In the genomic region with DNA sequence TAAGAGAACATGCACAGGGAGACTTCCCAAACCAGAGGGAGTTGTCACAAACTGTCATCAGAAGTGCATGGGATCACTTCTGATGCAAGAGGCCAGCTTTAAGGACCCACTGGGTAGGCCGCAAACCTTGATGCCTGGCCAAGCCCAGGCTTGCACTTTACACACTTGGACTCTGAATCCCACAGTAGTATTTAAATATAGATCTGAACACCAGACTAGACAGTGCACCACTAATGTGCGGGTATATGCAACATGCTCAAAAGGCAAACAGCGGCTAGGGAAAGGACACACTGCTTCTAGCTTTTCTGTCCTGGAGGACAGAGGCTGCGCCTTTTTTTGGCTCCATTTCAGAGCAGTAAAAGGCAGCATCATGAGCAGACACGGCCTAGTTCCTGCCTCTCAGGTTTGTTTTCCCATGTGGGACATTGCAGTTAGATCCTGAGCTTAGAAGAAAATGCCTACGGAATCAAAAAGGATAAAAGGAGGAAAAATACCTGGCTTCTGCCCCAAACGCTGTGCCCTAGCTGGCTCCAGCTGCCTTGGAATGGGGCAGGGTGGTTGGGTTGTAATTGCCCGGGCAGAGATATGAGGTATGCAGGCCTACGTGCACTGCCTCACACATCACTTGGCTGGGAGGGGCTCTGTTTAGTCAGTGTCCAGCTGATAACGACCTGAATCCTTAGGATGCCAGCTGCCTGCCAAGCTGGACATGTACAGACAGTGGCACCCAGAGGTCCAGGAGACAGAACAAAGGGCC, we compare ENCODE assay signal across 16 cellular contexts.
A peak's percentile ranks its signal among the peaks of the same experiment; 100 is the strongest.
DNase-seq lines count a peak whose midpoint lies in the region; ATAC-seq, FAIRE-seq and TF ChIP-seq lines count a peak whose summit lies in the region.
"Had no signal": no experiment of that assay in that cellular context is flagged by ENCODE, and none has a peak within 500 bp of the region (broad histone marks: within the 10 kb centered on the region; RNA-seq: fewer than 3 reads in every experiment).

No MANE protein-coding gene starts in this region.

- no peak overlapping the region for H3K27ac Mint-ChIP-seq in glutamatergic neuron (ENCODE audit: unreplicated experiment)

- H3K27me3 ChIP-seq in K562 (ENCODE audit: control insufficient read depth in 2 of 2, insufficient read depth in 2 of 2, low read length in 2 of 2) (no peaks in the 10 kb centered on the region; a peak in 1 of 5 replicates), right cardiac atrium (ENCODE audit: control insufficient read depth, insufficient read depth) (no peaks in the 10 kb centered on the region), smooth muscle cell (ENCODE audit: low read depth) (no peaks in the 10 kb centered on the region)
- H3K27me3 ChIP-seq: BLaER1 treated with 17β-estradiol and CSF1 and Interleukin-3, amounts not matched to agents 10 nM and 100 nM had no signal

- no peak for TF ChIP-seq CTCF in K562 (IDR thresholded peaks at IDR 0.05 in 2 of 3, conservative IDR thresholded peaks at IDR 0.05 in 1 of 3; ENCODE audit: insufficient read depth in 2 of 3, low read depth in 1 of 3, low read length in 3 of 3)
- TF ChIP-seq CTCF in smooth muscle cell (IDR thresholded peaks at IDR 0.05; ENCODE audit: borderline replicate concordance, insufficient read depth, poor library complexity, severe bottlenecking) = no peak
- no peak for TF ChIP-seq CTCF in glutamatergic neuron (IDR thresholded peaks at IDR 0.05; ENCODE audit: partially characterized antibody, unreplicated experiment)

- H3K4me3 ChIP-seq in K562 = no peak overlapping the region
- no peak overlapping the region for H3K4me3 ChIP-seq in right cardiac atrium (ENCODE audit: low read length)
- H3K4me3 ChIP-seq in smooth muscle cell = no peak overlapping the region
- H3K4me3 ChIP-seq: BLaER1 treated with 17β-estradiol and CSF1 and Interleukin-3, amounts not matched to agents 10 nM and 100 nM; SK-N-MC had no signal

- no peak overlapping the region for H3K27ac ChIP-seq in K562 (ENCODE audit: extremely low read depth, low read depth, low read length)
- peak overlapping the region; percentile 96 for H3K27ac ChIP-seq in right cardiac atrium (ENCODE audit: low read length)
- no peak overlapping the region for H3K27ac ChIP-seq in smooth muscle cell (ENCODE audit: low read depth)
- H3K27ac ChIP-seq: BLaER1 treated with 17β-estradiol and CSF1 and Interleukin-3, amounts not matched to agents 10 nM and 100 nM; SK-N-MC had no signal

- intact Hi-C loops in K562 (cut with micrococcal nuclease) (no loop called here), right cardiac atrium (cut with DNase I) (no loop called here)

- peak; percentile 32; the same call in 2 of the 3 replicates for ATAC-seq in K562
- peak; percentile 88 to 90 for ATAC-seq in right cardiac atrium
- no peak for ATAC-seq in HG02623 (IDR thresholded peaks at IDR 0.05; ENCODE audit: unreplicated experiment)

- no peak overlapping the region for H3K4me2 ChIP-seq in K562 (ENCODE audit: insufficient read depth, low read length)
- H3K4me2 ChIP-seq in smooth muscle cell = no peak overlapping the region

- no peaks in the 10 kb centered on the region for H3K9me1 ChIP-seq in K562 (ENCODE audit: control insufficient read depth, insufficient read depth, low read length)

- no peak for FAIRE-seq in K562 (lab: Jason Lieb, UNC)

- TF ChIP-seq EP300 in K562 (IDR thresholded peaks at IDR 0.05; ENCODE audit: low read length) = 0 out of 2 replicates have a peak, but pooled peaks have one; percentile 7

- H3K9me3 ChIP-seq in K562 (replicated peaks; ENCODE audit: control insufficient read depth, insufficient read depth, low read depth, low read length) (no peaks in the 10 kb centered on the region), right cardiac atrium (ENCODE audit: control insufficient read depth, low read length) (no peaks in the 10 kb centered on the region), smooth muscle cell (replicated peaks; ENCODE audit: low read depth) (no peaks in the 10 kb centered on the region)
- H3K9me3 ChIP-seq: BLaER1 treated with 17β-estradiol and CSF1 and Interleukin-3, amounts not matched to agents 10 nM and 100 nM had no signal

- no TSS peak for BruUV-seq in K562 (replicated peaks; lab: Mats Ljungman, UMichigan)

- H3K79me2 ChIP-seq in K562 (ENCODE audit: control insufficient read depth, insufficient read depth, low read length) (no peaks in the 10 kb centered on the region), smooth muscle cell (ENCODE audit: low read depth) (no peaks in the 10 kb centered on the region)

- no peaks in the 10 kb centered on the region for H3F3A ChIP-seq in smooth muscle cell (ENCODE audit: low read depth)

- DNase-seq in LoVo (ENCODE audit: low spot score) (peak; percentile 15), K562 (ENCODE audit: extremely low read depth in 1 of 4, low spot score in 3 of 4) (no peak), right cardiac atrium (peak; percentile 49 to 86 (median 80)), smooth muscle cell (lab: John Stamatoyannopoulos, UW; ENCODE audit: unreplicated experiment) (no peak), pons (ENCODE audit: low spot score) (no peak), glutamatergic neuron (no peak), GDM1 (lab: John Stamatoyannopoulos, UW) (no peak)
- DNase-seq: activated CD4-positive, CD25-positive, alpha-beta regulatory T cell; amniotic stem cell; NCI-H146; NCI-H774; occipital lobe; stimulated activated naive CD4-positive, alpha-beta T cell had no signal

- TF ChIP-seq RAD21 in K562 (CRISPR knock-in tag; conservative IDR thresholded peaks at IDR 0.05 in 1 of 2, IDR thresholded peaks at IDR 0.05 in 1 of 2) = no peak

- no peaks in the 10 kb centered on the region for H3K27me3 Mint-ChIP-seq in glutamatergic neuron (ENCODE audit: unreplicated experiment)

- H3K36me3 ChIP-seq in K562 (ENCODE audit: control insufficient read depth, insufficient read depth, low read length) = no peaks in the 10 kb centered on the region
- no peaks in the 10 kb centered on the region for H3K36me3 ChIP-seq in smooth muscle cell (ENCODE audit: low read depth)
- H3K36me3 ChIP-seq: BLaER1 treated with 17β-estradiol and CSF1 and Interleukin-3, amounts not matched to agents 10 nM and 100 nM had no signal

- H3K36me3 Mint-ChIP-seq in glutamatergic neuron (ENCODE audit: unreplicated experiment) = no peaks in the 10 kb centered on the region

- H4K20me1 ChIP-seq in K562 (replicated peaks; ENCODE audit: control insufficient read depth, insufficient read depth, low read length) (no peaks in the 10 kb centered on the region), smooth muscle cell (ENCODE audit: low read depth) (no peaks in the 10 kb centered on the region)
- H4K20me1 ChIP-seq: BLaER1 treated with 17β-estradiol and CSF1 and Interleukin-3, amounts not matched to agents 10 nM and 100 nM had no signal

- H3K4me1 Mint-ChIP-seq in glutamatergic neuron (ENCODE audit: low read depth, unreplicated experiment) = peaks cover 4% of the 10 kb centered on the region

- no peak for TF ChIP-seq POLR2A in K562 (conservative IDR thresholded peaks at IDR 0.05)

- H3K4me1 ChIP-seq in K562 (replicated peaks in 1 of 2; ENCODE audit: control insufficient read depth in 2 of 2, insufficient read depth in 2 of 2, low read length in 2 of 2) = peaks cover 0 to 14% of the 10 kb centered on the region in 2 experiments; a peak in 2 of 5 replicates
- H3K4me1 ChIP-seq in right cardiac atrium (ENCODE audit: control insufficient read depth, insufficient read depth, low read length) = peaks cover 15% of the 10 kb centered on the region
- peaks cover 3% of the 10 kb centered on the region for H3K4me1 ChIP-seq in smooth muscle cell (ENCODE audit: low read depth)

- in situ Hi-C loops in K562 (cut with MboI) = no loop called here

- CTCF ChIA-PET in K562 (lab: Yijun Ruan, JAX; ENCODE audit: low intra/inter-chr PET ratio) = no interaction called here

- H3K4me3 Mint-ChIP-seq in glutamatergic neuron (ENCODE audit: unreplicated experiment) = no peak overlapping the region

- no peaks in the 10 kb centered on the region for H3K9me3 Mint-ChIP-seq in glutamatergic neuron (ENCODE audit: unreplicated experiment)

- H3K9ac ChIP-seq in K562 (ENCODE audit: insufficient read depth in 1 of 2, low read depth in 2 of 2, low read length in 2 of 2) (0 out of 4 replicates have a peak overlapping the region, but pooled peaks of 1 of the 2 experiments have one; percentile 49), smooth muscle cell (ENCODE audit: low read depth) (no peak overlapping the region)
- H3K9ac ChIP-seq: BLaER1 treated with 17β-estradiol and CSF1 and Interleukin-3, amounts not matched to agents 10 nM and 100 nM had no signal

- H2AFZ ChIP-seq in K562 (ENCODE audit: low read depth, low read length) (peak overlapping the region; percentile 29; the same call in 1 of the 2 replicates), smooth muscle cell (ENCODE audit: low read depth) (peak overlapping the region; percentile 2)

- 72% methylated on average over 9 of the region's 10 CpGs for WGBS in K562 (ENCODE audit: insufficient coverage, low coverage, missing lambda C conversion rate)
- whole genome bisulfite sequencing in right cardiac atrium = 61% methylated on average over 10 of the region's 10 CpGs
- WGBS in smooth muscle cell (ENCODE audit: low lambda C conversion rate) = 87% methylated on average over 10 of the region's 10 CpGs

- POLR2A ChIA-PET in K562 (lab: Yijun Ruan, JAX) = interaction anchor here (0.6 to 1.3 kb wide), 3 partner anchors 9 to 28 kb away, joined by 3 to 4 read pairs (median 3); no protein-coding TSS in a partner anchor

TF ChIP-seq in K562, 482 proteins besides CTCF, POLR2A, EP300 and RAD21 (continues in another document):
- TF ChIP-seq ZFP91 (CRISPR knock-in tag; IDR thresholded peaks at IDR 0.05) (no peak), CXXC5 (CRISPR knock-in tag; IDR thresholded peaks at IDR 0.05) (peak; percentile 53), ZSCAN29 (IDR thresholded peaks at IDR 0.05) (no peak)

Comparison
In these comparisons a context has a peak if more than half of its experiments do, and no peak if none do; other contexts are left out.
1. DNase-seq: peak in LoVo (single experiment) and right cardiac atrium (3 of 3); none in K562 (0 of 4), smooth muscle cell (single experiment), pons (single experiment), glutamatergic neuron (single experiment) and GDM1 (single experiment).